10 cellular contexts compared by ENCODE assay signal in the genomic region with DNA sequence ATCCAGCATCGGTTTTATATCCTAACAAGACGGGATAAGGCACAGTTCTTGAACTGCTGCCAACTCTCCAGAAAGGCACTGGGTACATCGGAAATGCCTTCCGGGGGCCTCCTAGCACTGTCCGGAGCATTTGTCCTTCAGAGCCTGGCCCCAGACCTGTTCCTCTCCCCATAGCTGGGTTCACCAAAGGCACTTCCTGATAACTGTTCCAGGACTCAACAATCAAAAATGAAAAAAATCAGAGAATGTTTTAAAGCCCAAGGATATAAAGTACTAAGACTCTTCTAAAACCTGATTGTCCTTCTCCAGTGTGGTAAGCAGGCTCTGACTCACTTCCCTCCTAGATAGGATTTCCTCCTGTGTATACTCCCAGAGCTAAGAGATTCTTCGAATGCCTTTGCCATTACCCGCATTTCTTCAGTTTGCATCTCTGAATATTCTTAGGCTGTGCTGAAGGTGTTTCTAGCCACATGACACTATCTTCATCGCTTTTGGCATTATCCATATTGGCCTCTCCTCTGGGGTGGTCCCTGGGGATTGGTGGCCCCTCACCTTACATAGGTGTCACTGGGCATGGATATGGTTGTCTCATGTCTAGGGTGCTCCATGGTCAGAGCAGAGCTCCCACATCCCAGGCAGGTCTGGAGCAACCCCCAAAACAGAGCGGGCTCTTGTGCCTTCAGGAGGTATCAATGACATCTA.
DNase-seq lines count a peak whose midpoint lies in the region; ATAC-seq and TF ChIP-seq lines count a peak whose summit lies in the region.
"Had no signal": no experiment of that assay in that cellular context is flagged by ENCODE, and none has a peak within 500 bp of the region (broad histone marks: within the 10 kb centered on the region; RNA-seq: fewer than 3 reads in every experiment).

No MANE protein-coding gene starts in this region.

- ATAC-seq in Right ventricle myocardium inferior (peak; percentile 60), body of pancreas (peak; percentile 75), GM21367 (IDR thresholded peaks at IDR 0.05; ENCODE audit: unreplicated experiment) (no peak)
- no peak for ATAC-seq in activated naive CD4-positive, alpha-beta T cell treated with anti-CD3 and anti-CD28 coated beads, Interleukin-2, amount 50 U/mL, for 72 hours

- no peaks in the 10 kb centered on the region for H3K9me3 ChIP-seq in body of pancreas
- no peaks in the 10 kb centered on the region for H3K9me3 ChIP-seq in iPS-18a (ENCODE audit: control insufficient read depth, low read depth, low read length)
- H3K9me3 ChIP-seq in uterus, result no peaks in the 10 kb centered on the region

- no peak overlapping the region for H3K4me3 ChIP-seq in body of pancreas
- no peak overlapping the region for H3K4me3 ChIP-seq in iPS-18a (ENCODE audit: low read length)
- no peak overlapping the region for H3K4me3 ChIP-seq in uterus

- H3K27me3 ChIP-seq in body of pancreas (no peaks in the 10 kb centered on the region), iPS-18a (ENCODE audit: control insufficient read depth, insufficient read depth, low read length) (no peaks in the 10 kb centered on the region), uterus (no peaks in the 10 kb centered on the region)

- intact Hi-C loops in Right ventricle myocardium inferior (cut with DNase I), result no loop called here
- intact Hi-C loops in cardiac septum (cut with DNase I), result loop anchor here (5.0 kb wide), 1 partner anchor 112 kb away; the partner anchor contains the start of gene ZBTB18
- intact Hi-C loops in body of pancreas (cut with DNase I), result no loop called here
- intact Hi-C loops in uterus (cut with DNase I; ENCODE audit: low total_unique reads), result no loop called here

- no peak for TF ChIP-seq POLR2A in body of pancreas (IDR thresholded peaks at IDR 0.05)
- TF ChIP-seq POLR2A in uterus (IDR thresholded peaks at IDR 0.05), result no peak

- H3K36me3 Mint-ChIP-seq in activated naive CD4-positive, alpha-beta T cell treated with anti-CD3 and anti-CD28 coated beads, Interleukin-2, amount 50 U/mL, for 72 hours, result no peaks in the 10 kb centered on the region

- no peaks in the 10 kb centered on the region for H3K4me1 ChIP-seq in body of pancreas
- H3K4me1 ChIP-seq in iPS-18a (ENCODE audit: control insufficient read depth, low read depth, low read length), result peaks cover 29% of the 10 kb centered on the region
- H3K4me1 ChIP-seq in uterus, result no peaks in the 10 kb centered on the region

- DNase-seq in Right ventricle myocardium inferior (ENCODE audit: missing footprints) (no peak), cardiac septum (ENCODE audit: low spot score) (no peak), body of pancreas (peak in 3 of 4 donors; percentile 12 to 29 (median 12)), uterus (peak in 1 of 2 donors; percentile 71), NCI-H2029 (lab: John Stamatoyannopoulos, UW) (no peak)
- no peak for DNase-seq in activated naive CD4-positive, alpha-beta T cell treated with anti-CD3 and anti-CD28 coated beads, Interleukin-2, amount 50 U/mL, for 72 hours (ENCODE audit: low spot score in 2 of 2)
- DNase-seq: nucleus accumbens had no signal

- TF ChIP-seq CTCF in body of pancreas (IDR thresholded peaks at IDR 0.05), result no peak
- no peak for TF ChIP-seq CTCF in uterus (IDR thresholded peaks at IDR 0.05)

- H3K36me3 ChIP-seq in body of pancreas (replicated peaks in 1 of 2; ENCODE audit: insufficient read depth in 1 of 2, low read depth in 2 of 2) (no peaks in the 10 kb centered on the region), iPS-18a (ENCODE audit: control insufficient read depth, low read depth, low read length) (no peaks in the 10 kb centered on the region), uterus (no peaks in the 10 kb centered on the region)

- H3K9ac ChIP-seq in iPS-18a (ENCODE audit: low read length), result peak overlapping the region; percentile 9

- peak overlapping the region in 2 of 4 donors; percentile 22 to 46 for H3K27ac ChIP-seq in body of pancreas
- no peak overlapping the region for H3K27ac ChIP-seq in iPS-18a (ENCODE audit: low read length)
- H3K27ac ChIP-seq in uterus, result peak overlapping the region; percentile 66 to 74
- H3K27ac ChIP-seq: C4-2B had no signal

- 62 to 72% methylated on average over 9 of the region's 9 CpGs for WGBS in body of pancreas, 2 donors

- no peak overlapping the region for H3K27ac Mint-ChIP-seq in activated naive CD4-positive, alpha-beta T cell treated with anti-CD3 and anti-CD28 coated beads, Interleukin-2, amount 50 U/mL, for 72 hours

- no peaks in the 10 kb centered on the region for H3K9me3 Mint-ChIP-seq in activated naive CD4-positive, alpha-beta T cell treated with anti-CD3 and anti-CD28 coated beads, Interleukin-2, amount 50 U/mL, for 72 hours

Comparison
In these comparisons a context has a peak if more than half of its experiments do, and no peak if none do; other contexts are left out.
1. ATAC-seq: peak in Right ventricle myocardium inferior (single experiment) and body of pancreas (single experiment); none in activated naive CD4-positive, alpha-beta T cell treated with anti-CD3 and anti-CD28 coated beads, Interleukin-2, amount 50 U/mL, for 72 hours (0 of 2) and GM21367 (single experiment).
2. DNase-seq: peak in body of pancreas (3 of 4); none in Right ventricle myocardium inferior (single experiment), cardiac septum (single experiment), activated naive CD4-positive, alpha-beta T cell treated with anti-CD3 and anti-CD28 coated beads, Interleukin-2, amount 50 U/mL, for 72 hours (0 of 2) and NCI-H2029 (single experiment).